ENCODE assay signal across 19 cellular contexts in genomic region chr9:76655970-76656369, GRCh38.
DNase-seq lines count a peak whose midpoint lies in the region; ATAC-seq and TF ChIP-seq lines count a peak whose summit lies in the region.
"Had no signal": no experiment of that assay in that cellular context is flagged by ENCODE, and none has a peak within 500 bp of the region (broad histone marks: within the 10 kb centered on the region; RNA-seq: fewer than 3 reads in every experiment).

No MANE protein-coding gene starts in this region.

- no peak overlapping the region for H3K4me2 ChIP-seq in MM.1S (ENCODE audit: low read depth, low read length)

- no peaks in the 10 kb centered on the region for H4K20me1 ChIP-seq in MM.1S (ENCODE audit: insufficient read depth, low read length)

- CTCF ChIA-PET in activated CD8-positive, alpha-beta memory T cell treated with anti-CD3 and anti-CD28 coated beads, Interleukin-2, amount 10 ng/mL, durations not matched to agents 7 days and 5 days (lab: Charles Lee) = interaction anchor here (4.7 to 8.8 kb wide), 2 partner anchors 199 to 209 kb away, joined by 81 to 120 read pairs; partner anchors contain the start of gene GCNT1

- H3F3A ChIP-seq in MM.1S (ENCODE audit: insufficient read depth, low read length) = peaks cover 15% of the 10 kb centered on the region

- H3K36me3 ChIP-seq in ascending aorta = peaks cover 0 to 6% of the 10 kb centered on the region in 2 donors
- H3K36me3 ChIP-seq in MM.1S (replicated peaks; ENCODE audit: insufficient read depth, low read length) = no peaks in the 10 kb centered on the region
- H3K36me3 ChIP-seq: adrenal gland, upper lobe of right lung had no signal

- no peaks in the 10 kb centered on the region for H3K9me2 ChIP-seq in MM.1S (replicated peaks; ENCODE audit: insufficient read depth, low read length)

- peak overlapping the region; percentile 9 for H3K27ac Mint-ChIP-seq in activated CD8-positive, alpha-beta memory T cell treated with anti-CD3 and anti-CD28 coated beads, Interleukin-2, amount 10 ng/mL, durations not matched to agents 7 days and 5 days
- H3K27ac Mint-ChIP-seq in immature natural killer cell = peak overlapping the region; percentile 8 to 91 (median 66)

- H3K9me3 ChIP-seq in ascending aorta = no peaks in the 10 kb centered on the region
- H3K9me3 ChIP-seq in MM.1S (replicated peaks; ENCODE audit: insufficient read depth, low read length) = no peaks in the 10 kb centered on the region
- H3K9me3 ChIP-seq: adrenal gland, Caco-2, upper lobe of right lung had no signal

- intact Hi-C loops in ascending aorta (cut with DNase I) = loop anchor here (10.0 kb wide), 3 partner anchors 159 to 1421 kb away; partner anchors contain the start of gene PRUNE2
- intact Hi-C loops in posterior cingulate gyrus (cut with DNase I) = loop anchor here (5.0 to 10.0 kb wide), 2 partner anchors 49 to 209 kb away; no protein-coding TSS in a partner anchor

- ATAC-seq in activated CD8-positive, alpha-beta memory T cell treated with anti-CD3 and anti-CD28 coated beads, Interleukin-2, amount 10 ng/mL, durations not matched to agents 7 days and 5 days = no peak
- no peak for ATAC-seq in HG03159 (IDR thresholded peaks at IDR 0.05; ENCODE audit: unreplicated experiment)
- ATAC-seq: upper lobe of right lung had no signal

- H3K4me1 ChIP-seq in ascending aorta (peaks cover 0 to 45% of the 10 kb centered on the region in 2 donors), MM.1S (ENCODE audit: low read length) (peaks cover 11% of the 10 kb centered on the region)
- H3K4me1 ChIP-seq: adrenal gland, Caco-2 had no signal

- H3K4me3 ChIP-seq in ascending aorta (no peak overlapping the region), MM.1S (ENCODE audit: low read length) (no peak overlapping the region)
- H3K4me3 ChIP-seq: adrenal gland, upper lobe of right lung had no signal

- no peaks in the 10 kb centered on the region for H3K9me3 Mint-ChIP-seq in activated CD8-positive, alpha-beta memory T cell treated with anti-CD3 and anti-CD28 coated beads, Interleukin-2, amount 10 ng/mL, durations not matched to agents 7 days and 5 days (ENCODE audit: low read depth)
- H3K9me3 Mint-ChIP-seq in immature natural killer cell = no peaks in the 10 kb centered on the region

- no peaks in the 10 kb centered on the region for H3K79me2 ChIP-seq in MM.1S (ENCODE audit: low read length)

- no peaks in the 10 kb centered on the region for H3K36me3 Mint-ChIP-seq in activated CD8-positive, alpha-beta memory T cell treated with anti-CD3 and anti-CD28 coated beads, Interleukin-2, amount 10 ng/mL, durations not matched to agents 7 days and 5 days
- H3K36me3 Mint-ChIP-seq in immature natural killer cell = no peaks in the 10 kb centered on the region

- H3K27ac ChIP-seq in ascending aorta (peak overlapping the region; percentile 44 to 52), MM.1S (ENCODE audit: low read length) (no peak overlapping the region)
- H3K27ac ChIP-seq: adrenal gland, upper lobe of right lung had no signal

- H3K27me3 Mint-ChIP-seq in activated CD8-positive, alpha-beta memory T cell treated with anti-CD3 and anti-CD28 coated beads, Interleukin-2, amount 10 ng/mL, durations not matched to agents 7 days and 5 days = no peaks in the 10 kb centered on the region
- H3K27me3 Mint-ChIP-seq in immature natural killer cell (ENCODE audit: low read depth in 3 of 3) = peaks cover 0 to 2% (median 0%) of the 10 kb centered on the region in 3 donors

- DNase-seq in activated CD8-positive, alpha-beta memory T cell treated with anti-CD3 and anti-CD28 coated beads, Interleukin-2, amount 10 ng/mL, durations not matched to agents 7 days and 5 days = no peak
- no peak for DNase-seq in activated CD8-positive, alpha-beta memory T cell treated with anti-CD3 and anti-CD28 coated beads, Interleukin-2, amount 50 U/mL, for 4 hours
- DNase-seq in ascending aorta (ENCODE audit: low spot score in 2 of 2) = no peak
- peak in 1 of 3 donors; percentile 9 for DNase-seq in immature natural killer cell
- DNase-seq in GM10266 (ENCODE audit: extremely low spot score) = no peak
- no peak for DNase-seq in posterior cingulate gyrus
- DNase-seq in MM.1S = no peak
- DNase-seq: 8988T; activated effector memory CD4-positive, alpha-beta T cell treated with Interleukin-2 at 50 U/mL for 16 hours; adrenal gland; Caco-2; effector CD8-positive, alpha-beta T cell; glutamatergic neuron; midbrain; NCI-H146; NCI-H524 treated with DMSO at 0.1 percent for 48 hours; stimulated activated CD4-positive, alpha-beta T cell treated with anti-CD3 and anti-CD28 coated beads, Interleukin-12 subunit alpha, Interleukin-12 subunit beta, amount 100 ng/mL, for 4 hours; upper lobe of right lung had no signal

- H3K9ac ChIP-seq in MM.1S (ENCODE audit: low read length) = no peak overlapping the region

- no peak for TF ChIP-seq CTCF in ascending aorta (IDR thresholded peaks at IDR 0.05)
- TF ChIP-seq CTCF in GM10266 (IDR thresholded peaks at IDR 0.05; ENCODE audit: control insufficient read depth, insufficient read depth, low read depth, missing control alignments) = no peak
- no peak for TF ChIP-seq CTCF in MM.1S (IDR thresholded peaks at IDR 0.05; ENCODE audit: low read length)

- H2AFZ ChIP-seq in MM.1S (ENCODE audit: low read length) = no peak overlapping the region

- no peak overlapping the region for H3K4me3 Mint-ChIP-seq in activated CD8-positive, alpha-beta memory T cell treated with anti-CD3 and anti-CD28 coated beads, Interleukin-2, amount 10 ng/mL, durations not matched to agents 7 days and 5 days
- peak overlapping the region; percentile 2 to 83 (median 29) for H3K4me3 Mint-ChIP-seq in immature natural killer cell

- H3K4me1 Mint-ChIP-seq in activated CD8-positive, alpha-beta memory T cell treated with anti-CD3 and anti-CD28 coated beads, Interleukin-2, amount 10 ng/mL, durations not matched to agents 7 days and 5 days = peaks cover 67% of the 10 kb centered on the region
- H3K4me1 Mint-ChIP-seq in immature natural killer cell = peaks cover 76 to 84% of the 10 kb centered on the region in 2 donors

- no peaks in the 10 kb centered on the region for H3K27me3 ChIP-seq in ascending aorta
- no peaks in the 10 kb centered on the region for H3K27me3 ChIP-seq in MM.1S (replicated peaks; ENCODE audit: insufficient read depth, low read length)
- H3K27me3 ChIP-seq: adrenal gland, upper lobe of right lung had no signal
